Comparison of ENCODE assay signal across 15 cellular contexts in genomic region chr4:89363156-89363555, GRCh38.
A peak's percentile ranks its signal among the peaks of the same experiment; 100 is the strongest.
DNase-seq lines count a peak whose midpoint lies in the region; ATAC-seq lines count a peak whose summit lies in the region.
"Had no signal": no experiment of that assay in that cellular context is flagged by ENCODE, and none has a peak within 500 bp of the region (broad histone marks: within the 10 kb centered on the region; RNA-seq: fewer than 3 reads in every experiment).

No MANE protein-coding gene starts in this region.

- DNase-seq in DMS79 (lab: John Stamatoyannopoulos, UW) (peak; percentile 36), DMS79 treated with DMSO at 0.1 percent for 48 hours (lab: John Stamatoyannopoulos, UW) (peak; percentile 27), NCI-H69 (lab: John Stamatoyannopoulos, UW) (peak; percentile 34), posterior cingulate gyrus (no peak)
- DNase-seq in stimulated activated CD8-positive, alpha-beta memory T cell treated with anti-CD3 and anti-CD28 coated beads, Interleukin-4, amount 100 ng/mL, for 48 hours, result no peak
- DNase-seq: C1 segment of cervical spinal cord; Calu3; CD4-positive, alpha-beta memory T cell; COR-L47; DMS53; EL; GDM1 had no signal

- intact Hi-C loops in posterior cingulate gyrus (cut with DNase I), result no loop called here

- no peak for ATAC-seq in GM21723 (IDR thresholded peaks at IDR 0.05; ENCODE audit: unreplicated experiment)
- ATAC-seq: GM12878, HCT116 had no signal

Comparison
In these comparisons a context has a peak if more than half of its experiments do, and no peak if none do; other contexts are left out.
1. DNase-seq: peak in DMS79 (single experiment), DMS79 treated with DMSO at 0.1 percent for 48 hours (single experiment) and NCI-H69 (single experiment); none in stimulated activated CD8-positive, alpha-beta memory T cell treated with anti-CD3 and anti-CD28 coated beads, Interleukin-4, amount 100 ng/mL, for 48 hours (single experiment) and posterior cingulate gyrus (0 of 10).